9 cellular contexts compared by ENCODE assay signal in the genomic region with DNA sequence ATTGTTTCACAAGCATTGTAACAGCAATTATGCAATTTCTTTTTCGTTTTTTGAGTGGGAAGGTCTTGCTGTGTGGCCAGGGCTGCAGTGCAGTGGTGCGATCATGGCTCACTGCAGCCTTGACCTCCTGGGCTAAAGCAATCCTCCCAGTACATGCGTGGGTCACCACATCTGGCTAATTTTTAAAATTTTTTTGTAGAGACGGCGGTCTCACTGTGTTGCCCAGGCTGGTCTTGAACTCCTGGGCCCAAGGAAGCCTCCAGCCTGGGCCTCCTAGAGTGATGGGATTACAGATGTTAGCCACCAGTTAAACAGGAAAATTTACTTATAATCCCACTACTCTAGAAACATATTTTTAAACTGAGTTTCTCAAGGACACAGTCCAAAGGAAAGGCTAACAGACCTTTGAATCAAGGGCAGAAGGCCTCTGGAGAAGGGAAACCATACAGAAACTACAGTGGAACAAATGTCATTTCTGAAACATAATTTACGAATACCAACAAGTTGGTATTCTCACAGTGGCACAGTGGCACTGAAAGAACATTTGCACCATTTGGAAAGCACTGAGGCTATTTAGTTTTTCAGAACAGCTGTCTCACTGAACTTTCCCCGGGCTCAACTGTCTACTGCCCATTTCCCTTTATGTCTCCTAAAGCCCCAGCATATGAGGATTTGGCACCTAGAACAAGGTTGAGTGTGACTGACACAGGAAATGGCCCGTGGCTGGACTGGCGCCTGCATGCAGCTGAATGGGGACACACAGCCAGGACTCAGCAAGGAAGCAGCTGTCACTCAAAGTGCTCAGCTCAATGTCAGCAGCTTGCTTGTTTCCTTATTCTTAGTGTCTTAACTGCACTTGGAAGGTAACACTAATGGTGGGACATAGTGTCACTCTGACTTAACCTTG. TPM values are rescaled to one million over a fixed set of nuclear protein-coding genes. Genes with fewer than 3 reads are reported as not detected.
DNase-seq lines count a peak whose midpoint lies in the region; ATAC-seq and TF ChIP-seq lines count a peak whose summit lies in the region.
"Had no signal": no experiment of that assay in that cellular context is flagged by ENCODE, and none has a peak within 500 bp of the region (broad histone marks: within the 10 kb centered on the region; RNA-seq: fewer than 3 reads in every experiment).

No MANE protein-coding gene starts in this region.

- H3K4me3 ChIP-seq in dorsolateral prefrontal cortex (no peak overlapping the region), neutrophil (ENCODE audit: low read depth in 1 of 2, low read length in 1 of 2) (peak overlapping the region in 1 of 2 experiments; percentile 89)

- H3K9me3 ChIP-seq in neutrophil = no peaks in the 10 kb centered on the region

- ATAC-seq in GM21423 (IDR thresholded peaks at IDR 0.05; ENCODE audit: unreplicated experiment) (peak; percentile 18), GM21576 (IDR thresholded peaks at IDR 0.05; ENCODE audit: unreplicated experiment) (no peak), GM21619 (IDR thresholded peaks at IDR 0.05; ENCODE audit: unreplicated experiment) (no peak)

- peak overlapping the region in 49 of 59 donors; percentile 4 to 100 (median 53) for H3K27ac ChIP-seq in dorsolateral prefrontal cortex
- H3K27ac ChIP-seq in neutrophil = peak overlapping the region; percentile 100

- DNase-seq in NCI-H69 (lab: John Stamatoyannopoulos, UW) (peak; percentile 93), dorsolateral prefrontal cortex (no peak), GM10266 (ENCODE audit: extremely low spot score) (no peak), NCI-H146 (lab: John Stamatoyannopoulos, UW) (no peak)
- DNase-seq: NCI-H1436 treated with DMSO at 0.1 percent for 48 hours had no signal

- peaks cover 68 to 76% of the 10 kb centered on the region in 2 experiments for H3K4me1 ChIP-seq in neutrophil (ENCODE audit: control insufficient read depth in 1 of 2, insufficient read depth in 1 of 2, low read depth in 1 of 2, low read length in 1 of 2)

- intact Hi-C loops in dorsolateral prefrontal cortex (cut with DNase I) = loop anchor here in 1 of 2 donors (5.0 kb wide), 1 partner anchor 262 kb away; a partner anchor contains a TSS

- no peaks in the 10 kb centered on the region for H3K36me3 ChIP-seq in neutrophil

- H3K27me3 ChIP-seq in dorsolateral prefrontal cortex = no peaks in the 10 kb centered on the region
- no peaks in the 10 kb centered on the region for H3K27me3 ChIP-seq in neutrophil

- TF ChIP-seq CTCF in dorsolateral prefrontal cortex (IDR thresholded peaks at IDR 0.05 in 54 of 56, conservative IDR thresholded peaks at IDR 0.05 in 2 of 56; ENCODE audit: low read depth in 1 of 56, partially characterized antibody in 56 of 56) = no peak
- no peak for TF ChIP-seq CTCF in neutrophil (IDR thresholded peaks at IDR 0.05)
- no peak for TF ChIP-seq CTCF in GM10266 (IDR thresholded peaks at IDR 0.05; ENCODE audit: control insufficient read depth, insufficient read depth, low read depth, missing control alignments)

RNA-seq across cellular contexts. Expression of a gene that starts 2.8 kb away (rescaled TPM):
- 100 to 1,000 TPM; 224 to 559 (median 417) TPM for total RNA-seq in dorsolateral prefrontal cortex

RNA-seq across cellular contexts. Expression of a gene that starts 52.1 kb away (rescaled TPM):
- 10 to 100 TPM; 15.3 to 48.2 (median 24.5) TPM for total RNA-seq in dorsolateral prefrontal cortex
